14 cellular contexts compared by ENCODE assay signal in genomic region chr2:237315881-237316225, GRCh38.
A peak's percentile ranks its signal among the peaks of the same experiment; 100 is the strongest.
DNase-seq lines count a peak whose midpoint lies in the region; ATAC-seq and TF ChIP-seq lines count a peak whose summit lies in the region.
"Had no signal": no experiment of that assay in that cellular context is flagged by ENCODE, and none has a peak within 500 bp of the region (broad histone marks: within the 10 kb centered on the region; RNA-seq: fewer than 3 reads in every experiment).

No MANE protein-coding gene starts in this region.

- H3K4me3 ChIP-seq in brain microvascular endothelial cell (ENCODE audit: low read depth, low read length) (no peak overlapping the region), upper lobe of left lung (no peak overlapping the region)

- no peak overlapping the region for H3K4me3 Mint-ChIP-seq in osteocyte (ENCODE audit: unreplicated experiment)
- H3K4me3 Mint-ChIP-seq: CD4-positive, CD25-positive, alpha-beta regulatory T cell; endodermal cell; WTC11 had no signal

- peak overlapping the region; percentile 92 for H3K27ac Mint-ChIP-seq in osteocyte (ENCODE audit: unreplicated experiment)
- H3K27ac Mint-ChIP-seq: CD4-positive, CD25-positive, alpha-beta regulatory T cell; WTC11 had no signal

- TF ChIP-seq CTCF in brain microvascular endothelial cell (IDR thresholded peaks at IDR 0.05; ENCODE audit: low read depth, low read length, missing control alignments), result no peak
- TF ChIP-seq CTCF in osteocyte (IDR thresholded peaks at IDR 0.05), result no peak
- no peak for TF ChIP-seq CTCF in upper lobe of left lung (IDR thresholded peaks at IDR 0.05)

- TF ChIP-seq EP300 in upper lobe of left lung (IDR thresholded peaks at IDR 0.05), result no peak

- ATAC-seq in left ventricle myocardium superior, result peak; percentile 51
- ATAC-seq in upper lobe of left lung (ENCODE audit: low FRiP score in 2 of 2), result peak in 1 of 2 donors; percentile 18
- no peak for ATAC-seq in GM19328 (IDR thresholded peaks at IDR 0.05; ENCODE audit: unreplicated experiment)

- no peaks in the 10 kb centered on the region for H3K9me3 Mint-ChIP-seq in osteocyte (ENCODE audit: unreplicated experiment)
- H3K9me3 Mint-ChIP-seq: endodermal cell, WTC11 had no signal

- TF ChIP-seq POLR2A in upper lobe of left lung (IDR thresholded peaks at IDR 0.05), result no peak

- in situ Hi-C loops in brain microvascular endothelial cell (cut with HindIII; ENCODE audit: low pct_ligation_motif_present, low sequenced_read_pairs), result no loop called here

- DNase-seq in brain microvascular endothelial cell (peak; percentile 67), left ventricle myocardium superior (no peak), osteocyte (ENCODE audit: extremely low spot score, unreplicated experiment) (no peak), upper lobe of left lung (no peak), DMS153 treated with DMSO at 0.1 percent for 48 hours (lab: John Stamatoyannopoulos, UW; ENCODE audit: unreplicated experiment) (no peak), superior temporal gyrus (ENCODE audit: extremely low spot score) (no peak)
- DNase-seq: activated CD8-positive, alpha-beta memory T cell treated with anti-CD3 and anti-CD28 coated beads, Interleukin-2, amount 50 U/mL, for 48 hours; CD4-positive, CD25-positive, alpha-beta regulatory T cell; endodermal cell; KBM-7; NCI-H82; stimulated activated CD4-positive, alpha-beta T cell treated with anti-CD3 and anti-CD28 coated beads, Interleukin-12 subunit alpha, Interleukin-12 subunit beta, amount 100 ng/mL, for 4 hours had no signal

- no peaks in the 10 kb centered on the region for H3K9me3 ChIP-seq in upper lobe of left lung

- peaks cover 0 to 15% (median 8%) of the 10 kb centered on the region in 4 donors for H3K4me1 ChIP-seq in upper lobe of left lung

- intact Hi-C loops in left ventricle myocardium superior (cut with micrococcal nuclease), result loop anchor here (10.0 kb wide), 1 partner anchor 81 kb away; no protein-coding TSS in a partner anchor

- H3K4me1 Mint-ChIP-seq in osteocyte (ENCODE audit: unreplicated experiment), result peaks cover 29% of the 10 kb centered on the region
- H3K4me1 Mint-ChIP-seq: CD4-positive, CD25-positive, alpha-beta regulatory T cell had no signal

- peaks cover 4% of the 10 kb centered on the region for H3K36me3 Mint-ChIP-seq in osteocyte (ENCODE audit: unreplicated experiment)
- H3K36me3 Mint-ChIP-seq: CD4-positive, CD25-positive, alpha-beta regulatory T cell; WTC11 had no signal

- no peaks in the 10 kb centered on the region for H3K27me3 Mint-ChIP-seq in osteocyte (ENCODE audit: unreplicated experiment)

- WGBS in upper lobe of left lung, 2 donors, result 36 to 41% methylated on average over 6 of the region's 6 CpGs

- H3K27me3 ChIP-seq in brain microvascular endothelial cell (replicated peaks) (no peaks in the 10 kb centered on the region), upper lobe of left lung (no peaks in the 10 kb centered on the region)

- no peaks in the 10 kb centered on the region for H3K36me3 ChIP-seq in brain microvascular endothelial cell (replicated peaks)
- H3K36me3 ChIP-seq in upper lobe of left lung, result no peaks in the 10 kb centered on the region

- H3K27ac ChIP-seq in brain microvascular endothelial cell, result peak overlapping the region; percentile 91
- H3K27ac ChIP-seq in upper lobe of left lung, result peak overlapping the region in 3 of 4 donors; percentile 27 to 78 (median 36)
